Comparison of ENCODE assay signal across 13 cellular contexts in the genomic region with DNA sequence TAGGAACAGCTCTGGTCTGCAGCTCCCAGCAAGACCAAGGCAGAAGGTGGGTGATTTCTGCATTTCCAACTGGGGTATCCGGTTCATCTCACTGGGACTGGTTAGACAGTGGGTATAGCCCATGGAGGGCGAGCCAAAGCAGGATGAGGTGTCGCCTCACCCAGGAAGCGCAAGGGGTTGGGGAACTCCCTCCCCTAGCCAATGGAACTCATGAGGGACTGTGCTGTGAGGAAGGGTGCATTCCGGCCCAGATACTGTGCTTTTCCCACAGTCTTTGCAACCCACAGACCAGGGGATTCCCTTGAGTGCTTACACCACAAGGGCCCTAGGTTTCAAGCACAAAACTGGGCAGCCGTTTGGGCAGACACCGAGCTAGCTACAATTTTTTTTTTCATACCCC. TPM values are rescaled to one million over a fixed set of nuclear protein-coding genes. Genes with fewer than 3 reads are reported as not detected.
A peak's percentile ranks its signal among the peaks of the same experiment; 100 is the strongest.
DNase-seq lines count a peak whose midpoint lies in the region; ATAC-seq and TF ChIP-seq lines count a peak whose summit lies in the region.
"Had no signal": no experiment of that assay in that cellular context is flagged by ENCODE, and none has a peak within 500 bp of the region (broad histone marks: within the 10 kb centered on the region; RNA-seq: fewer than 3 reads in every experiment).

No MANE protein-coding gene starts in this region.

- H3K27ac Mint-ChIP-seq in neural crest cell (ENCODE audit: unreplicated experiment) = peak overlapping the region; percentile 19

- no peak overlapping the region for H3K4me3 ChIP-seq in GM12865 (ENCODE audit: low read depth, low read length)

- H3K4me1 Mint-ChIP-seq in neural crest cell = no peaks in the 10 kb centered on the region

- TF ChIP-seq CTCF in GM12865 (IDR thresholded peaks at IDR 0.05; ENCODE audit: insufficient read depth, low read depth, low read length, missing control alignments) (no peak), neural crest cell (conservative IDR thresholded peaks at IDR 0.05) (no peak), GM20000 (IDR thresholded peaks at IDR 0.05; ENCODE audit: extremely low read depth, missing control alignments) (no peak)

- peaks cover 56% of the 10 kb centered on the region for H3K36me3 Mint-ChIP-seq in neural crest cell (ENCODE audit: low read depth)

- H3K27me3 Mint-ChIP-seq in neural crest cell (ENCODE audit: low read depth) = no peaks in the 10 kb centered on the region

- DNase-seq in GM12865 (ENCODE audit: low read depth) (peak; percentile 57), neural crest cell (ENCODE audit: low read depth, low spot score) (no peak), GM20000 (ENCODE audit: low spot score) (no peak), CD1c-positive myeloid dendritic cell (ENCODE audit: extremely low spot score) (no peak), germinal center (ENCODE audit: low spot score) (no peak)
- peak; percentile 32 for DNase-seq in central memory CD4-positive, alpha-beta T cell
- DNase-seq: IMR-90, NCI-H1436, NCI-H2029 treated with DMSO at 0.1 percent for 48 hours, NCI-H510A treated with DMSO at 0.1 percent for 48 hours, SHP77 had no signal

- peak; percentile 75 for ATAC-seq in HG02610 (IDR thresholded peaks at IDR 0.05; ENCODE audit: unreplicated experiment)
- ATAC-seq: SK-N-SH treated with all-trans-retinoic acid at 6 μM for 48 hours had no signal

- peaks cover 14% of the 10 kb centered on the region for H3K9me3 Mint-ChIP-seq in neural crest cell

- H3K4me3 Mint-ChIP-seq in neural crest cell = no peak overlapping the region

RNA-seq across cellular contexts. Expression of a gene that starts 21.8 kb away (rescaled TPM):
- 103 and 104 TPM in 2 replicates for total RNA-seq in neural crest cell

Comparison
In these comparisons a context has a peak if more than half of its experiments do, and no peak if none do; other contexts are left out.
1. DNase-seq: peak in GM12865 (single experiment) and central memory CD4-positive, alpha-beta T cell (single experiment); none in neural crest cell (single experiment), GM20000 (single experiment), CD1c-positive myeloid dendritic cell (single experiment) and germinal center (single experiment).